Comparison of ENCODE assay signal across 8 cellular contexts in genomic region chr15:32717290-32718081, GRCh38. TPM values are rescaled to one million over a fixed set of nuclear protein-coding genes. Genes with fewer than 3 reads are reported as not detected.
DNase-seq lines count a peak whose midpoint lies in the region; ATAC-seq and TF ChIP-seq lines count a peak whose summit lies in the region.

TSS of gene GREM1 (plus strand) at chr15:32718004. CDS start at chr15:32730691, 12,687 bp downstream.

- ATAC-seq in sciatic nerve, result no peak
- ATAC-seq in HG03378 (IDR thresholded peaks at IDR 0.05; ENCODE audit: unreplicated experiment), result no peak

- H3K4me3 ChIP-seq in A673 (ENCODE audit: low read depth, low read length, poor library complexity, severe bottlenecking), result peak within 1 kb of the TSS; percentile 27
- peak within 1 kb of the TSS; percentile 71 for H3K4me3 ChIP-seq in endodermal cell (ENCODE audit: low read length)

- no peak within 1 kb of the TSS for H3K9ac ChIP-seq in endodermal cell (ENCODE audit: extremely low read depth, low read length, poor library complexity, severe bottlenecking)

- H3K27ac Mint-ChIP-seq in endodermal cell, result no peak within 1 kb of the TSS

- H3K4me1 ChIP-seq in A673 (ENCODE audit: insufficient read depth, low read length, poor library complexity, severe bottlenecking) (peaks cover 7% of the 10 kb centered on the region), endodermal cell (ENCODE audit: control insufficient read depth, insufficient read depth, low read length) (peaks cover 3% of the 10 kb centered on the region)

- H3K4me3 Mint-ChIP-seq in endodermal cell, result peak within 1 kb of the TSS; percentile 58

- CTCF ChIA-PET in A673 (lab: Charles Lee), result no interaction called here

- intact Hi-C loops in A673 (cut with micrococcal nuclease; ENCODE audit: unreplicated experiment), result loop anchor here (5.0 kb wide), 1 partner anchor 35 kb away; no protein-coding TSS in a partner anchor
- intact Hi-C loops in sciatic nerve (cut with DNase I), result no loop called here

- no TSS peak for BruUV-seq in A673 (replicated peaks; lab: Mats Ljungman, UMichigan)

- POLR2A ChIA-PET in A673 (lab: Charles Lee; ENCODE audit: low non-redundant PET), result no interaction called here

- 0 to 1% methylated on average over 1 to 89 of the region's 89 CpGs for WGBS in endodermal cell (ENCODE audit: insufficient coverage in 1 of 2, insufficient read length in 1 of 2), 2 experiments

- no peaks in the 10 kb centered on the region for H3K9me3 Mint-ChIP-seq in endodermal cell

- peaks cover 82% of the 10 kb centered on the region for H3K27me3 Mint-ChIP-seq in endodermal cell (ENCODE audit: insufficient read depth)

- peaks cover 39% of the 10 kb centered on the region for H3K4me1 Mint-ChIP-seq in endodermal cell

- no peak within 1 kb of the TSS for H3K27ac ChIP-seq in A673 (ENCODE audit: low read depth, low read length, poor library complexity, severe bottlenecking)
- H3K27ac ChIP-seq in endodermal cell (ENCODE audit: low read depth, low read length), result peak within 1 kb of the TSS; percentile 27

- H3K27me3 ChIP-seq in A673 (replicated peaks; ENCODE audit: insufficient read depth, low read depth, low read length, poor library complexity) (peaks cover 93% of the 10 kb centered on the region), endodermal cell (ENCODE audit: control insufficient read depth, insufficient read depth, low read length, poor library complexity, severe bottlenecking) (peaks cover 74% of the 10 kb centered on the region)

- no peaks in the 10 kb centered on the region for H3K36me3 Mint-ChIP-seq in endodermal cell (ENCODE audit: low read depth)

- DNase-seq in A673 (ENCODE audit: low spot score) (peak; percentile 30), HK-2 (ENCODE audit: unreplicated experiment) (peak; percentile 49), endodermal cell (peak; percentile 89), myocyte (ENCODE audit: low read depth) (peak; percentile 70), NCI-H2107 treated with DMSO at 0.1 percent for 48 hours (lab: John Stamatoyannopoulos, UW; ENCODE audit: unreplicated experiment) (no peak), sciatic nerve (ENCODE audit: low spot score) (no peak), NCI-H1694 treated with DMSO at 0.1 percent for 48 hours (lab: John Stamatoyannopoulos, UW) (no peak)

- H3K36me3 ChIP-seq in A673 (ENCODE audit: insufficient read depth, low read length, poor library complexity, severe bottlenecking), result no peaks in the 10 kb centered on the region
- no peaks in the 10 kb centered on the region for H3K36me3 ChIP-seq in endodermal cell (ENCODE audit: control insufficient read depth, insufficient read depth, low read length)

- TF ChIP-seq CTCF in A673 (conservative IDR thresholded peaks at IDR 0.05; ENCODE audit: low read depth, low read length) (no peak), endodermal cell (conservative IDR thresholded peaks at IDR 0.05) (no peak)

- H3K9me3 ChIP-seq in A673 (ENCODE audit: low read depth, low read length, poor library complexity, severe bottlenecking), result no peaks in the 10 kb centered on the region
- no peaks in the 10 kb centered on the region for H3K9me3 ChIP-seq in endodermal cell (ENCODE audit: control insufficient read depth, low read length)

RNA-seq across cellular contexts. Expression of gene GREM1, which starts in this region (rescaled TPM):
- total RNA-seq in A673 (2021), result 1.5 and 2.2 TPM in 2 replicates
- total RNA-seq in endodermal cell, result 1 to 10 TPM in 1 of 2 donors, under 1 TPM in 1; 0.62 to 2.7 TPM
- polyA plus RNA-seq in endodermal cell (2013, experiment 1 of 2), result 28.6 TPM
- polyA plus RNA-seq in endodermal cell (2013, experiment 2 of 2), result 24.3 TPM
- total RNA-seq in myocyte, result 63.1 and 82.8 TPM in 2 replicates
- polyA plus RNA-seq in myocyte (2012), result 349 TPM
- 4.6 TPM for total RNA-seq in sciatic nerve

Comparison
In these comparisons a context has a peak if more than half of its experiments do, and no peak if none do; other contexts are left out.
1. RNA of gene GREM1 (total RNA-seq): 63.1 to 82.8 TPM in myocyte; 4.6 TPM in sciatic nerve (single experiment), 0.62 to 2.7 TPM in endodermal cell and 1.5 to 2.2 TPM in A673; every median in the first group is over 10 times any median in the second.
2. DNase-seq: peak in A673 (single experiment), HK-2 (single experiment), endodermal cell (single experiment) and myocyte (single experiment); none in NCI-H2107 treated with DMSO at 0.1 percent for 48 hours (single experiment), sciatic nerve (single experiment) and NCI-H1694 treated with DMSO at 0.1 percent for 48 hours (single experiment).